Comparison of ENCODE assay signal across 1 cellular context in the genomic region with DNA sequence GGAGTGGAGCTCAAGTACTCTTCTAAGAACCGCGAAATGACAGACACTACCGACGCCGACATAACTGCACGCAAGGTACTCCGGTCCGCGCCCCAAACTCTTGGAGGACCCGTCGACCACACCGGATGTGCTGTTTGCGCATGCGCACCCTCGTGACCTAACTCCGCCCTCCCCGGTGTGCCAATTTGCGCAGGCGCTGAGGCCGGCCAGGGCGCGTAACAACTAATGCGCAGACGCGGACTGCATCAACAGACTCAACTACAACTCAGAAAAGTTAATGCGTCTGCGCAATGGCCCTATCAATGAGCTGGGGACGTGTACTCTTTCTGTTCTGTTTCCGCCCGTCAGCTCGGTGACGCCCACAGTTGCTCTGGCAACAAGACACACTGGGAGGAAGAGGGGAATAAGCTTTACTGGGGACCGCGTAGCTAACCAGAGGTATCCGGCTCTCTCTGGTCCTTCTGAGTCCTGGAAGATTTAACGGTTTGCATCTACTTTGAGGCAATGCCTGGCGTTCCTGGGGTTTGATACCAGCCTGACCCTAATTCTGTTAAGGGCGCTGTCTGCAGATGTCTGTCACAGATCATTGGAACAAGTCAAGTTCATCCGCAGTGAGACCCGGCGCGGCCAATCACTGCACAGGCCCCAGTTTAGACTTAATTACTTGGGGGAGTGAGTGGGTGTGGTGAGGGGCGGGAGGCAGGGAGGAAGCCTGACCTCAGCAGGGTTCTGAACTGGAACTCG.
A peak's percentile ranks its signal among the peaks of the same experiment; 100 is the strongest.
TF ChIP-seq lines count a peak whose summit lies in the region.

A gene (minus strand): TSS at position 129 of the 744 bp plus-strand sequence. CDS start 67 bp downstream, at position 62.

TF ChIP-seq in H1, 55 proteins besides CTCF, POLR2A, EP300 and RAD21:
- TF ChIP-seq NRF1 (IDR thresholded peaks at IDR 0.05; ENCODE audit: low read depth, low read length), result peak; percentile 96
- peak; percentile 79 for TF ChIP-seq TAF1 (IDR thresholded peaks at IDR 0.05; ENCODE audit: low read depth, low read length)
- peak; percentile 22 for TF ChIP-seq KDM4A (IDR thresholded peaks at IDR 0.05; ENCODE audit: low read depth, low read length, severe bottlenecking)
- TF ChIP-seq TEAD4 (IDR thresholded peaks at IDR 0.05; ENCODE audit: low read depth, low read length), result no peak
- TF ChIP-seq POLR2AphosphoS5 (IDR thresholded peaks at IDR 0.05; ENCODE audit: low read depth, low read length), result peak; percentile 76; the same call in 1 of the 2 replicates
- TF ChIP-seq SIN3A (conservative IDR thresholded peaks at IDR 0.05 in 1 of 2, IDR thresholded peaks at IDR 0.05 in 1 of 2; ENCODE audit: low read depth in 1 of 2, low read length in 2 of 2), result peak; percentile 80 to 96
- TF ChIP-seq PHF8 (conservative IDR thresholded peaks at IDR 0.05; ENCODE audit: low read depth, low read length), result 0 out of 2 replicates have a peak, but pooled peaks have one; percentile 63
- TF ChIP-seq TBP (IDR thresholded peaks at IDR 0.05; ENCODE audit: low read depth, low read length), result peak; percentile 71
- TF ChIP-seq, protein P1, sequence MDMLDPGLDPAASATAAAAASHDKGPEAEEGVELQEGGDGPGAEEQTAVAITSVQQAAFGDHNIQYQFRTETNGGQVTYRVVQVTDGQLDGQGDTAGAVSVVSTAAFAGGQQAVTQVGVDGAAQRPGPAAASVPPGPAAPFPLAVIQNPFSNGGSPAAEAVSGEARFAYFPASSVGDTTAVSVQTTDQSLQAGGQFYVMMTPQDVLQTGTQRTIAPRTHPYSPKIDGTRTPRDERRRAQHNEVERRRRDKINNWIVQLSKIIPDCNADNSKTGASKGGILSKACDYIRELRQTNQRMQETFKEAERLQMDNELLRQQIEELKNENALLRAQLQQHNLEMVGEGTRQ (IDR thresholded peaks at IDR 0.05; ENCODE audit: low read length), result peak; percentile 49; the same call in 1 of the 2 replicates
- TF ChIP-seq SP2 (IDR thresholded peaks at IDR 0.05; ENCODE audit: low read length), result no peak
- TF ChIP-seq, protein P2, sequence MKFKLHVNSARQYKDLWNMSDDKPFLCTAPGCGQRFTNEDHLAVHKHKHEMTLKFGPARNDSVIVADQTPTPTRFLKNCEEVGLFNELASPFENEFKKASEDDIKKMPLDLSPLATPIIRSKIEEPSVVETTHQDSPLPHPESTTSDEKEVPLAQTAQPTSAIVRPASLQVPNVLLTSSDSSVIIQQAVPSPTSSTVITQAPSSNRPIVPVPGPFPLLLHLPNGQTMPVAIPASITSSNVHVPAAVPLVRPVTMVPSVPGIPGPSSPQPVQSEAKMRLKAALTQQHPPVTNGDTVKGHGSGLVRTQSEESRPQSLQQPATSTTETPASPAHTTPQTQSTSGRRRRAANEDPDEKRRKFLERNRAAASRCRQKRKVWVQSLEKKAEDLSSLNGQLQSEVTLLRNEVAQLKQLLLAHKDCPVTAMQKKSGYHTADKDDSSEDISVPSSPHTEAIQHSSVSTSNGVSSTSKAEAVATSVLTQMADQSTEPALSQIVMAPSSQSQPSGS (IDR thresholded peaks at IDR 0.05; ENCODE audit: low read length), result no peak
- TF ChIP-seq, protein P3, sequence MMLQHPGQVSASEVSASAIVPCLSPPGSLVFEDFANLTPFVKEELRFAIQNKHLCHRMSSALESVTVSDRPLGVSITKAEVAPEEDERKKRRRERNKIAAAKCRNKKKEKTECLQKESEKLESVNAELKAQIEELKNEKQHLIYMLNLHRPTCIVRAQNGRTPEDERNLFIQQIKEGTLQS (IDR thresholded peaks at IDR 0.05; ENCODE audit: insufficient read depth, low read depth, low read length), result no peak
- TF ChIP-seq ASH2L (IDR thresholded peaks at IDR 0.05; ENCODE audit: low read length), result peak; percentile 82
- peak; percentile 61; the same call in 1 of the 2 replicates for TF ChIP-seq CREB1 (IDR thresholded peaks at IDR 0.05)
- peak; percentile 28; the same call in 1 of the 2 replicates for TF ChIP-seq EGR1 (IDR thresholded peaks at IDR 0.05; ENCODE audit: borderline replicate concordance, low read depth, low read length)
- peak; percentile 13 for TF ChIP-seq SAP30 (IDR thresholded peaks at IDR 0.05; ENCODE audit: insufficient read depth, insufficient replicate concordance, low read length)
- TF ChIP-seq KDM5A (IDR thresholded peaks at IDR 0.05; ENCODE audit: low read length), result 0 out of 2 replicates have a peak, but pooled peaks have one; percentile 42
- TF ChIP-seq SP1 (IDR thresholded peaks at IDR 0.05; ENCODE audit: low read depth, low read length), result 0 out of 2 replicates have a peak, but pooled peaks have one; percentile 7
